In genomic region chr4:5019274-5019673, GRCh38 we compare ENCODE assay signal across 16 cellular contexts. TPM values are rescaled to one million over a fixed set of nuclear protein-coding genes. Genes with fewer than 3 reads are reported as not detected.
DNase-seq lines count a peak whose midpoint lies in the region; ATAC-seq and TF ChIP-seq lines count a peak whose summit lies in the region.
"Had no signal": no experiment of that assay in that cellular context is flagged by ENCODE, and none has a peak within 500 bp of the region (broad histone marks: within the 10 kb centered on the region; RNA-seq: fewer than 3 reads in every experiment).

CYTL1 (minus strand) TSS chr4:5019458; CDS start chr4:5019445, 13 bp downstream.

- H3K27me3 Mint-ChIP-seq in CD14-positive monocyte (ENCODE audit: low read depth in 3 of 3) (peaks cover 0 to 8% (median 7%) of the 10 kb centered on the region in 3 donors), neural crest cell (ENCODE audit: low read depth) (no peaks in the 10 kb centered on the region)

- peaks cover 0 to 3% (median 0%) of the 10 kb centered on the region in 7 donors for H3K9me3 Mint-ChIP-seq in CD14-positive monocyte
- peaks cover 3% of the 10 kb centered on the region for H3K9me3 Mint-ChIP-seq in neural crest cell
- H3K9me3 Mint-ChIP-seq: activated T-helper 1 cell treated with anti-CD3 and anti-CD28 coated beads, Interleukin-12 subunit alpha, Interleukin-12 subunit beta, Interleukin-2, Interleukin-4 antibody, amounts not matched to agents 30 ng/mL and 10 ng/mL and 1 ng/mL, durations not matched to agents 14 hours and 24 hours and 36 hours; T-helper 2 cell treated with Interferon-gamma antibody and Interleukin-4, amounts not matched to agents 5 μg/mL and 100 μg/mL, for 36 hours had no signal

- no peak for ATAC-seq in GM21528 (IDR thresholded peaks at IDR 0.05; ENCODE audit: low FRiP score, unreplicated experiment)
- ATAC-seq: HCT116 had no signal

- H3K4me3 ChIP-seq in SJCRH30, result peak within 1 kb of the TSS; percentile 51
- peak within 1 kb of the TSS; percentile 14 for H3K4me3 ChIP-seq in fibroblast of pulmonary artery (replicated peaks; ENCODE audit: low read depth, low read length)

- no peaks in the 10 kb centered on the region for H3K36me3 ChIP-seq in SJCRH30
- H3K36me3 ChIP-seq: upper lobe of left lung had no signal

- intact Hi-C loops in CD14-positive monocyte (cut with micrococcal nuclease), result no loop called here

- TF ChIP-seq CTCF in CD14-positive monocyte (IDR thresholded peaks at IDR 0.05), result no peak
- no peak for TF ChIP-seq CTCF in fibroblast of pulmonary artery (IDR thresholded peaks at IDR 0.05; ENCODE audit: low read length, missing control alignments)
- no peak for TF ChIP-seq CTCF in neural crest cell (conservative IDR thresholded peaks at IDR 0.05)

- H3K4me1 ChIP-seq in SJCRH30, result peaks cover 5% of the 10 kb centered on the region

- H3K36me3 Mint-ChIP-seq in CD14-positive monocyte (no peaks in the 10 kb centered on the region), neural crest cell (ENCODE audit: low read depth) (no peaks in the 10 kb centered on the region)

- H3K4me1 Mint-ChIP-seq in CD14-positive monocyte (peaks cover 18% of the 10 kb centered on the region), neural crest cell (peaks cover 5% of the 10 kb centered on the region)

- DNase-seq in CD14-positive monocyte (ENCODE audit: low spot score) (no peak), SJCRH30 (no peak), fibroblast of pulmonary artery (ENCODE audit: low read depth) (no peak), neural crest cell (ENCODE audit: low read depth, low spot score) (peak; percentile 23), GOT3 (lab: John Stamatoyannopoulos, UW) (no peak), OCI-M2 (lab: John Stamatoyannopoulos, UW; ENCODE audit: unreplicated experiment) (no peak), globus pallidus (ENCODE audit: low spot score) (no peak)
- DNase-seq: DMS153; NCI-H748 treated with DMSO at 0.1 percent for 48 hours; stimulated activated CD4-positive, alpha-beta T cell treated with anti-CD3 and anti-CD28 coated beads, Interleukin-1b, Interleukin-23, amount 100 ng/mL, for 48 hours had no signal

- H3K27ac Mint-ChIP-seq in CD14-positive monocyte, result peak within 1 kb of the TSS in 2 of 7 donors; percentile 19 to 54
- H3K27ac Mint-ChIP-seq in neural crest cell (ENCODE audit: unreplicated experiment), result no peak within 1 kb of the TSS
- H3K27ac Mint-ChIP-seq: activated T-helper 1 cell treated with anti-CD3 and anti-CD28 coated beads, Interleukin-12 subunit alpha, Interleukin-12 subunit beta, Interleukin-2, Interleukin-4 antibody, amounts not matched to agents 30 ng/mL and 10 ng/mL and 1 ng/mL, durations not matched to agents 14 hours and 24 hours and 36 hours; T-helper 2 cell treated with Interferon-gamma antibody and Interleukin-4, amounts not matched to agents 5 μg/mL and 100 μg/mL, for 36 hours had no signal

- peaks cover 2% of the 10 kb centered on the region; the same call in 1 of the 2 replicates for H3K9me3 ChIP-seq in SJCRH30 (replicated peaks)
- H3K9me3 ChIP-seq: upper lobe of left lung had no signal

- peak within 1 kb of the TSS; percentile 68 to 90 for H3K4me3 Mint-ChIP-seq in CD14-positive monocyte
- H3K4me3 Mint-ChIP-seq in neural crest cell, result peak within 1 kb of the TSS; percentile 54
- H3K4me3 Mint-ChIP-seq: activated T-helper 1 cell treated with anti-CD3 and anti-CD28 coated beads, Interleukin-12 subunit alpha, Interleukin-12 subunit beta, Interleukin-2, Interleukin-4 antibody, amounts not matched to agents 30 ng/mL and 10 ng/mL and 1 ng/mL, durations not matched to agents 14 hours and 24 hours and 36 hours; T-helper 2 cell treated with Interferon-gamma antibody and Interleukin-4, amounts not matched to agents 5 μg/mL and 100 μg/mL, for 36 hours had no signal

- no peaks in the 10 kb centered on the region for H3K27me3 ChIP-seq in SJCRH30
- H3K27me3 ChIP-seq: upper lobe of left lung had no signal

- no peak within 1 kb of the TSS for H3K27ac ChIP-seq in SJCRH30
- H3K27ac ChIP-seq: upper lobe of left lung had no signal

RNA-seq across cellular contexts. Expression of gene CYTL1, which starts in this region (rescaled TPM):
- under 1 TPM in 1 of 2 donors, not detected in 1; 0.56 TPM for polyA plus RNA-seq in CD14-positive monocyte
- total RNA-seq in SJCRH30 (2014; rRNA removed; shearing (Covaris generic)), result 6.6 and 8.1 TPM in 2 replicates
- 13.2 and 13.5 TPM in 2 replicates for total RNA-seq in neural crest cell
- total RNA-seq: activated T-helper 1 cell treated with anti-CD3 and anti-CD28 coated beads, Interleukin-12 subunit alpha, Interleukin-12 subunit beta, Interleukin-2, Interleukin-4 antibody, amounts not matched to agents 30 ng/mL and 10 ng/mL and 1 ng/mL, durations not matched to agents 14 hours and 24 hours and 36 hours; HT-29 had no signal
